33 cellular contexts compared by ENCODE assay signal in genomic region chr12:90428474-90428873, GRCh38.
"Had no signal": no experiment of that assay in that cellular context is flagged by ENCODE, and none has a peak within 500 bp of the region (broad histone marks: within the 10 kb centered on the region; RNA-seq: fewer than 3 reads in every experiment).

No MANE protein-coding gene starts in this region.

- H3K27ac Mint-ChIP-seq: activated CD4-positive, alpha-beta memory T cell treated with anti-CD3 and anti-CD28 coated beads, Interleukin-2, amount 10 ng/mL, durations not matched to agents 7 days and 5 days; activated CD8-positive, alpha-beta memory T cell treated with anti-CD3 and anti-CD28 coated beads, Interleukin-2, amount 10 ng/mL, durations not matched to agents 7 days and 5 days; activated naive CD4-positive, alpha-beta T cell treated with anti-CD3 and anti-CD28 coated beads, Interleukin-2, amount 10 ng/mL, durations not matched to agents 7 days and 5 days; activated naive CD8-positive, alpha-beta T cell; activated naive CD8-positive, alpha-beta T cell treated with anti-CD3 and anti-CD28 coated beads, Interleukin-2, amount 50 U/mL, for 24 hours had no signal

- H3K4me3 ChIP-seq: MG63, Peyer's patch had no signal

- H3K4me1 Mint-ChIP-seq: activated CD4-positive, alpha-beta memory T cell treated with anti-CD3 and anti-CD28 coated beads, Interleukin-2, amount 10 ng/mL, durations not matched to agents 7 days and 5 days; activated CD8-positive, alpha-beta memory T cell treated with anti-CD3 and anti-CD28 coated beads, Interleukin-2, amount 10 ng/mL, durations not matched to agents 7 days and 5 days; activated naive CD4-positive, alpha-beta T cell treated with anti-CD3 and anti-CD28 coated beads, Interleukin-2, amount 10 ng/mL, durations not matched to agents 7 days and 5 days; activated naive CD8-positive, alpha-beta T cell treated with anti-CD3 and anti-CD28 coated beads, Interleukin-2, amount 50 U/mL, for 24 hours had no signal

- DNase-seq: activated CD4-positive, alpha-beta memory T cell treated with anti-CD3 and anti-CD28 coated beads, Interleukin-2, amount 10 ng/mL, durations not matched to agents 7 days and 5 days; activated CD4-positive, alpha-beta T cell treated with anti-CD3 and anti-CD28 coated beads for 1 hour; activated CD4-positive, alpha-beta T cell treated with anti-CD3 and anti-CD28 coated beads for 48 hours; activated CD4-positive, CD25-positive, alpha-beta regulatory T cell; activated CD8-positive, alpha-beta memory T cell treated with anti-CD3 and anti-CD28 coated beads for 24 hours; activated CD8-positive, alpha-beta memory T cell treated with anti-CD3 and anti-CD28 coated beads, Interleukin-2, amount 10 ng/mL, durations not matched to agents 7 days and 5 days; activated CD8-positive, alpha-beta memory T cell treated with anti-CD3 and anti-CD28 coated beads, Interleukin-2, amount 50 U/mL, for 48 hours; activated effector memory CD4-positive, alpha-beta T cell treated with Interleukin-2 at 50 U/mL for 16 hours; activated naive CD4-positive, alpha-beta T cell treated with anti-CD3 and anti-CD28 coated beads, Interleukin-2, amount 10 ng/mL, durations not matched to agents 7 days and 5 days; activated naive CD8-positive, alpha-beta T cell treated with anti-CD3 and anti-CD28 coated beads, Interleukin-2, amount 50 U/mL, for 24 hours; activated T-cell treated with anti-CD3 and anti-CD28 coated beads, Interleukin-2, amount 50 U/mL, for 48 hours; brain microvascular endothelial cell; Kasumi-1; KG1; MG63; NCI-H1048; NCI-H1105 treated with DMSO at 0.1 percent for 48 hours; NCI-H1436; NCI-H1694 treated with DMSO at 0.1 percent for 48 hours; NCI-H2029; NCI-H2107; NCI-H2171; NCI-H510A; NCI-H526; NCI-H748 treated with DMSO at 0.1 percent for 48 hours; NK-92 treated with Interleukin-12 subunit alpha and Interleukin-12 subunit beta, amount 100 ng/mL, for 24 hours; PC-3; Peyer's patch; RPMI8226; SW 1271; T1000 had no signal

- H3K27me3 Mint-ChIP-seq: activated CD4-positive, alpha-beta memory T cell treated with anti-CD3 and anti-CD28 coated beads, Interleukin-2, amount 10 ng/mL, durations not matched to agents 7 days and 5 days; activated CD8-positive, alpha-beta memory T cell treated with anti-CD3 and anti-CD28 coated beads, Interleukin-2, amount 10 ng/mL, durations not matched to agents 7 days and 5 days; activated naive CD4-positive, alpha-beta T cell treated with anti-CD3 and anti-CD28 coated beads, Interleukin-2, amount 10 ng/mL, durations not matched to agents 7 days and 5 days; activated naive CD8-positive, alpha-beta T cell; activated naive CD8-positive, alpha-beta T cell treated with anti-CD3 and anti-CD28 coated beads, Interleukin-2, amount 50 U/mL, for 24 hours had no signal

- H3K36me3 ChIP-seq: brain microvascular endothelial cell, MG63, Peyer's patch, WERI-Rb-1 had no signal

- H3K27ac ChIP-seq: brain microvascular endothelial cell, Peyer's patch, WERI-Rb-1 had no signal

- ATAC-seq: activated CD8-positive, alpha-beta memory T cell treated with anti-CD3 and anti-CD28 coated beads, Interleukin-2, amount 10 ng/mL, durations not matched to agents 7 days and 5 days; activated naive CD8-positive, alpha-beta T cell treated with anti-CD3 and anti-CD28 coated beads, Interleukin-2, amount 50 U/mL, for 24 hours; PC-3 had no signal

- H3K36me3 Mint-ChIP-seq: activated CD8-positive, alpha-beta memory T cell treated with anti-CD3 and anti-CD28 coated beads, Interleukin-2, amount 10 ng/mL, durations not matched to agents 7 days and 5 days; activated naive CD4-positive, alpha-beta T cell treated with anti-CD3 and anti-CD28 coated beads, Interleukin-2, amount 10 ng/mL, durations not matched to agents 7 days and 5 days; activated naive CD8-positive, alpha-beta T cell had no signal

- H3K4me3 Mint-ChIP-seq: activated CD4-positive, alpha-beta memory T cell treated with anti-CD3 and anti-CD28 coated beads, Interleukin-2, amount 10 ng/mL, durations not matched to agents 7 days and 5 days; activated CD8-positive, alpha-beta memory T cell treated with anti-CD3 and anti-CD28 coated beads, Interleukin-2, amount 10 ng/mL, durations not matched to agents 7 days and 5 days; activated naive CD4-positive, alpha-beta T cell treated with anti-CD3 and anti-CD28 coated beads, Interleukin-2, amount 10 ng/mL, durations not matched to agents 7 days and 5 days; activated naive CD8-positive, alpha-beta T cell; activated naive CD8-positive, alpha-beta T cell treated with anti-CD3 and anti-CD28 coated beads, Interleukin-2, amount 50 U/mL, for 24 hours had no signal

- H3K9me3 Mint-ChIP-seq: activated CD4-positive, alpha-beta memory T cell treated with anti-CD3 and anti-CD28 coated beads, Interleukin-2, amount 10 ng/mL, durations not matched to agents 7 days and 5 days; activated naive CD4-positive, alpha-beta T cell treated with anti-CD3 and anti-CD28 coated beads, Interleukin-2, amount 10 ng/mL, durations not matched to agents 7 days and 5 days; activated naive CD8-positive, alpha-beta T cell treated with anti-CD3 and anti-CD28 coated beads, Interleukin-2, amount 50 U/mL, for 24 hours had no signal

- H3K27me3 ChIP-seq: brain microvascular endothelial cell, MG63, Peyer's patch had no signal

- H3K4me1 ChIP-seq: Peyer's patch had no signal

- H3K9me3 ChIP-seq: Peyer's patch had no signal
